8 cellular contexts compared by ENCODE assay signal in the genomic region with DNA sequence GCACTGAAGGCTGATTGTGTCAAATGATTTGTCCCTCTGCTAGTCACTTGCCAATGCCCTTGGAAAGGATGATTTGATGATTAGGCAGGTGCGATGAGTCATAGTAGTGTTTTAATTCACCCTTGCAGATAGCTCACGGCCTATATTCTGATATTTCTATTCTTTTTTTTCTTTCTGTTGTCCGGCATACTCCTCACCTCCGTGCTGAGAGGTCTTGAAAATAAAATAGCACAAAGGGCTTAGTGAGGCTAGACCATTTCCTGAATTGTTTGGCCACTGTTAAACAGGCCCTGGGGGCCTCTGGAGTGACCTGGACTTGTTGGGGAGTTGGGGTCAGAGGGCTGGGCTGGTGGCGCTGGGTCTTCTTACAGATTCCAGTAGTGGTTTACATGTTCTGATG.
DNase-seq lines count a peak whose midpoint lies in the region; ATAC-seq lines count a peak whose summit lies in the region.

No MANE protein-coding gene starts in this region.

- peak overlapping the region; percentile 78 for H3K27ac Mint-ChIP-seq in activated T-helper 17 cell treated with anti-CD3 and anti-CD28 coated beads, Interleukin-2, amount 50 U/mL, for 72 hours

- no peak overlapping the region for H3K4me3 ChIP-seq in skin epidermis

- H3K4me1 Mint-ChIP-seq in activated T-helper 17 cell treated with anti-CD3 and anti-CD28 coated beads, Interleukin-2, amount 50 U/mL, for 72 hours: peaks cover 27% of the 10 kb centered on the region

- no peaks in the 10 kb centered on the region for H3K36me3 Mint-ChIP-seq in activated T-helper 17 cell treated with anti-CD3 and anti-CD28 coated beads, Interleukin-2, amount 50 U/mL, for 72 hours (ENCODE audit: low read depth)

- ATAC-seq in activated T-helper 17 cell treated with anti-CD3 and anti-CD28 coated beads, Interleukin-2, amount 50 U/mL, for 72 hours (replicated peaks): peak; percentile 50
- ATAC-seq in HG02884 (IDR thresholded peaks at IDR 0.05; ENCODE audit: unreplicated experiment) (no peak), HG03175 (IDR thresholded peaks at IDR 0.05; ENCODE audit: unreplicated experiment) (no peak)

- peak overlapping the region in 16 of 21 experiments; percentile 10 to 95 (median 75) for H3K27ac ChIP-seq in skin epidermis

- no peaks in the 10 kb centered on the region for H3K27me3 Mint-ChIP-seq in activated T-helper 17 cell treated with anti-CD3 and anti-CD28 coated beads, Interleukin-2, amount 50 U/mL, for 72 hours

- peak overlapping the region; percentile 70 for H3K4me3 Mint-ChIP-seq in activated T-helper 17 cell treated with anti-CD3 and anti-CD28 coated beads, Interleukin-2, amount 50 U/mL, for 72 hours

- no peaks in the 10 kb centered on the region for H3K9me3 Mint-ChIP-seq in activated T-helper 17 cell treated with anti-CD3 and anti-CD28 coated beads, Interleukin-2, amount 50 U/mL, for 72 hours

- peak; percentile 26 for DNase-seq in M059J (ENCODE audit: low read depth)
- DNase-seq in iris pigment epithelial cell (ENCODE audit: low read depth): peak; percentile 50
- no peak for DNase-seq in amygdala (lab: John Stamatoyannopoulos, UW)
- no peak for DNase-seq in anterior cingulate cortex (lab: John Stamatoyannopoulos, UW)

Comparison
In these comparisons a context has a peak if more than half of its experiments do, and no peak if none do; other contexts are left out.
1. DNase-seq: peak in M059J (single experiment) and iris pigment epithelial cell (single experiment); none in amygdala (0 of 56) and anterior cingulate cortex (0 of 58).